Comparison of ENCODE assay signal across 2 cellular contexts in genomic region chr3:139677341-139678155, GRCh38.
TF ChIP-seq lines count a peak whose summit lies in the region.

Gene NMNAT3, minus strand, starts transcription at chr3:139677972. Its CDS starts 50,248 bp downstream, at chr3:139627724.

TF ChIP-seq in HCT116, 20 proteins besides CTCF, POLR2A, EP300 and RAD21 (continued from another document):
- TF ChIP-seq ZBTB33 (IDR thresholded peaks at IDR 0.05; ENCODE audit: extremely low read depth, insufficient replicate concordance, low read length) (no peak), ELF1 (IDR thresholded peaks at IDR 0.05; ENCODE audit: borderline replicate concordance, low read depth) (no peak), SP1 (IDR thresholded peaks at IDR 0.05; ENCODE audit: low read depth) (peak; percentile 18; the same call in 1 of the 2 replicates), REST (IDR thresholded peaks at IDR 0.05; ENCODE audit: low read depth) (no peak), CBX3 (IDR thresholded peaks at IDR 0.05; ENCODE audit: low read depth) (no peak), CEBPB (IDR thresholded peaks at IDR 0.05; ENCODE audit: low read depth) (no peak), ATF3 (IDR thresholded peaks at IDR 0.05) (no peak), ZFX (IDR thresholded peaks at IDR 0.05) (peak; percentile 77), JUND (IDR thresholded peaks at IDR 0.05) (no peak), EGR1 (IDR thresholded peaks at IDR 0.05; ENCODE audit: low read depth) (peak; percentile 55), SIN3A (IDR thresholded peaks at IDR 0.05; ENCODE audit: low read depth) (no peak), POLR2AphosphoS5 (IDR thresholded peaks at IDR 0.05; ENCODE audit: low read depth, low read length) (peak; percentile 74), MAX (IDR thresholded peaks at IDR 0.05) (peak; percentile 53), FOSL1 (IDR thresholded peaks at IDR 0.05; ENCODE audit: low read depth) (no peak), EZH2phosphoT487 (IDR thresholded peaks at IDR 0.05; ENCODE audit: borderline replicate concordance) (no peak)

TF ChIP-seq in K562, 482 proteins besides CTCF, POLR2A, EP300 and RAD21 (continued from another document and continues in another):
- no peak for TF ChIP-seq ZNF639 (CRISPR knock-in tag; conservative IDR thresholded peaks at IDR 0.05 in 1 of 2, IDR thresholded peaks at IDR 0.05 in 1 of 2)
- no peak for TF ChIP-seq PCBP2 (IDR thresholded peaks at IDR 0.05; ENCODE audit: low read depth, low read length, poor library complexity, severe bottlenecking)
- no peak for TF ChIP-seq IRF2 (CRISPR knock-in tag; IDR thresholded peaks at IDR 0.05)
- peak; percentile 59; the same call in 1 of the 2 replicates for TF ChIP-seq ZBTB7A (IDR thresholded peaks at IDR 0.05; ENCODE audit: borderline replicate concordance, control insufficient read depth, low read depth, low read length)
- no peak for TF ChIP-seq ZNF398 (CRISPR knock-in tag; IDR thresholded peaks at IDR 0.05)
- TF ChIP-seq CREM (IDR thresholded peaks at IDR 0.05; ENCODE audit: low read depth), result peak; percentile 36; the same call in 1 of the 2 replicates
- TF ChIP-seq POLR2H (tag; IDR thresholded peaks at IDR 0.05; ENCODE audit: low read depth), result peak; percentile 54
- no peak for TF ChIP-seq ZNF764 (CRISPR knock-in tag; IDR thresholded peaks at IDR 0.05; ENCODE audit: low read depth)
- 0 out of 4 replicates have a peak, but pooled peaks of 1 of the 2 experiments have one; percentile 26 for TF ChIP-seq TRIM24 (IDR thresholded peaks at IDR 0.05)
- 0 out of 2 replicates have a peak, but pooled peaks have one; percentile 52 for TF ChIP-seq ZBTB40 (IDR thresholded peaks at IDR 0.05)
- TF ChIP-seq ZBTB40 (CRISPR knock-in tag; IDR thresholded peaks at IDR 0.05), result no peak
- TF ChIP-seq SUPT5H (IDR thresholded peaks at IDR 0.05), result peak; percentile 70
- TF ChIP-seq ETV1 (tag; conservative IDR thresholded peaks at IDR 0.05; ENCODE audit: low read depth), result no peak
- 0 out of 2 replicates have a peak, but pooled peaks have one; percentile 33 for TF ChIP-seq ZNF584 (CRISPR knock-in tag; IDR thresholded peaks at IDR 0.05; ENCODE audit: low read depth)
- 0 out of 2 replicates have a peak, but pooled peaks have one; percentile 7 for TF ChIP-seq ID3 (CRISPR knock-in tag; IDR thresholded peaks at IDR 0.05)
- 0 out of 2 replicates have a peak, but pooled peaks have one; percentile 51 for TF ChIP-seq ID3 (tag; IDR thresholded peaks at IDR 0.05)
- TF ChIP-seq CTBP1 (IDR thresholded peaks at IDR 0.05; ENCODE audit: borderline replicate concordance), result peak; percentile 81
- peak; percentile 73; the same call in 1 of the 2 replicates for TF ChIP-seq TOE1 (IDR thresholded peaks at IDR 0.05; ENCODE audit: borderline replicate concordance)
- no peak for TF ChIP-seq TOE1 (CRISPR knock-in tag; IDR thresholded peaks at IDR 0.05; ENCODE audit: borderline replicate concordance, low read depth)
- TF ChIP-seq ZNF699 (CRISPR knock-in tag; IDR thresholded peaks at IDR 0.05; ENCODE audit: insufficient replicate concordance), result no peak
- TF ChIP-seq MGA (IDR thresholded peaks at IDR 0.05), result peak; percentile 79
- peak; percentile 92 for TF ChIP-seq RAD51 (IDR thresholded peaks at IDR 0.05; ENCODE audit: borderline replicate concordance, low read depth)
- peak; percentile 56 for TF ChIP-seq CXXC5 (CRISPR knock-in tag; IDR thresholded peaks at IDR 0.05)
- TF ChIP-seq ETV5 (CRISPR knock-in tag; IDR thresholded peaks at IDR 0.05; ENCODE audit: low read depth), result peak; percentile 49; the same call in 1 of the 2 replicates
- TF ChIP-seq ZEB2 (IDR thresholded peaks at IDR 0.05), result peak; percentile 76
